11 cellular contexts compared by ENCODE assay signal in the genomic region with DNA sequence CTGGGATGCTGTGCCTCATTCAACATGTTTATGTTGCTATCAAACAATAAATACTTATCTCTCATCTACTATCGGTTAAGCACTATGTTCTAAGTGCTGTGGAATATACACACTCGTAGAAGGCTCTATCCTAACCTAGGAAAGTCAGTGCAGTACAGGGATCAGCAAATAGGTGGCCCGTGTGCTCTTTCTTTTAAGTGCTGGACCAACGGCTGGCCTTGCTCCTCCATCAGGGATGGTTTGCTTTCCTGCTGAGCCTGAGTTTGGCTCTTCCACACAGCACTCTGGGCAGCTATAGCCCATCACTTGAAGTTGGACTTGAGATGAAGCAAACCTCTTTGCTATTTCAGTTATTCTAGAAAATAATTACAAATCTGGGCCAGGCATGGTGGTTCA.
DNase-seq lines count a peak whose midpoint lies in the region; ATAC-seq and TF ChIP-seq lines count a peak whose summit lies in the region.
"Had no signal": no experiment of that assay in that cellular context is flagged by ENCODE, and none has a peak within 500 bp of the region (broad histone marks: within the 10 kb centered on the region; RNA-seq: fewer than 3 reads in every experiment).

No MANE protein-coding gene starts in this region.

- no peak overlapping the region for H3K27ac ChIP-seq in fibroblast of lung (ENCODE audit: insufficient read depth, low read length)
- H3K27ac ChIP-seq: sigmoid colon had no signal

- H4K20me1 ChIP-seq in fibroblast of lung (ENCODE audit: control insufficient read depth, extremely low read depth, insufficient read depth, low read length) = no peaks in the 10 kb centered on the region

- H2AFZ ChIP-seq in fibroblast of lung (ENCODE audit: low read length) = no peak overlapping the region

- TF ChIP-seq POLR2A in NB4 (IDR thresholded peaks at IDR 0.05; ENCODE audit: extremely low read depth, insufficient read length) = no peak

- H3K79me2 ChIP-seq in fibroblast of lung (ENCODE audit: control insufficient read depth, insufficient read depth, low read length) = no peaks in the 10 kb centered on the region

- H3K4me1 ChIP-seq in fibroblast of lung (ENCODE audit: control insufficient read depth, extremely low read depth, insufficient read depth, low read length) = no peaks in the 10 kb centered on the region

- H3K36me3 ChIP-seq in fibroblast of lung (ENCODE audit: control insufficient read depth, insufficient read depth, low read length) = no peaks in the 10 kb centered on the region
- H3K36me3 ChIP-seq: sigmoid colon had no signal

- H3K4me3 ChIP-seq in NB4 (ENCODE audit: low read depth, low read length) (no peak overlapping the region), fibroblast of lung (replicated peaks in 1 of 4; ENCODE audit: control extremely low read depth in 1 of 4, insufficient read depth in 1 of 4, low read depth in 3 of 4, low read length in 4 of 4) (no peak overlapping the region)
- H3K4me3 ChIP-seq: sigmoid colon had no signal

- H3K9ac ChIP-seq in fibroblast of lung (ENCODE audit: insufficient read depth, low read length) = no peak overlapping the region

- DNase-seq in DMS 273 (lab: John Stamatoyannopoulos, UW; ENCODE audit: unreplicated experiment) = peak; percentile 8
- DNase-seq in DMS 273 treated with DMSO at 0.1 percent for 48 hours (lab: John Stamatoyannopoulos, UW) = no peak
- no peak for DNase-seq in NB4 (ENCODE audit: low read depth)
- DNase-seq in fibroblast of lung (ENCODE audit: low read depth in 2 of 2) = peak; percentile 13 to 23
- DNase-seq in non-pigmented ciliary epithelial cell (ENCODE audit: low read depth) = peak; percentile 5
- DNase-seq in effector CD4-positive, alpha-beta T cell = no peak
- DNase-seq: 8988T, NCI-H2171 treated with DMSO at 0.1 percent for 48 hours, sigmoid colon had no signal

- H3K9me3 ChIP-seq in fibroblast of lung (ENCODE audit: control insufficient read depth, insufficient read depth, low read depth, low read length) = no peaks in the 10 kb centered on the region
- H3K9me3 ChIP-seq: sigmoid colon had no signal

- no peak overlapping the region for H3K4me2 ChIP-seq in fibroblast of lung (ENCODE audit: extremely low read depth, insufficient read depth, low read length)

- no peaks in the 10 kb centered on the region for H3K27me3 ChIP-seq in fibroblast of lung (ENCODE audit: control insufficient read depth, insufficient read depth, low read length)
- H3K27me3 ChIP-seq: sigmoid colon had no signal

- TF ChIP-seq CTCF in NB4 (IDR thresholded peaks at IDR 0.05; ENCODE audit: low read depth, low read length) (peak; percentile 12), fibroblast of lung (conservative IDR thresholded peaks at IDR 0.05 in 1 of 2, IDR thresholded peaks at IDR 0.05 in 1 of 2; ENCODE audit: low read depth in 1 of 2, low read length in 2 of 2) (peak in 1 of 2 donors; percentile 25)

- ATAC-seq in HG03280 (IDR thresholded peaks at IDR 0.05; ENCODE audit: unreplicated experiment) = no peak
- no peak for ATAC-seq in GM18519 (IDR thresholded peaks at IDR 0.05; ENCODE audit: low FRiP score, unreplicated experiment)

Comparison
In these comparisons a context has a peak if more than half of its experiments do, and no peak if none do; other contexts are left out.
1. DNase-seq: peak in DMS 273 (single experiment), fibroblast of lung (2 of 2) and non-pigmented ciliary epithelial cell (single experiment); none in DMS 273 treated with DMSO at 0.1 percent for 48 hours (single experiment), NB4 (single experiment) and effector CD4-positive, alpha-beta T cell (single experiment).